In the genomic region with DNA sequence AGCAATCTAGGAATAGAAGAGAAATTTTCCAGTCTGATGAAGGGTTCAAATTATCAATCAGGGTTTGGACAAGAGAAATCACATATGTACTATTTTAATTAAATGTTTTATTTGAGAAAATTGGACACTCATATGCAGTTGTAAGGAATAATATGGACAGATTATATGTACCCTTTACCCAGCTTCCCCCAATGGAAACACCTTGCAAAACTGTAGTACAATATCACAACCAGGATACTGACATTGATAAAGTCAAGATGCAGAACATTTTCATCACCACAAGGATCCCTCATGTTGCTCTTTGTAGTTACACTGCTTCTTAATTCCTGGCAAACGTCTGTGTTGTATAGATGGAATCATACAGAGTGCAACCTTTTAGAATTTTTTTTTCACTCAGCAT, we compare ENCODE assay signal across 19 cellular contexts. TPM values are rescaled to one million over a fixed set of nuclear protein-coding genes. Genes with fewer than 3 reads are reported as not detected.
"Had no signal": no experiment of that assay in that cellular context is flagged by ENCODE, and none has a peak within 500 bp of the region (broad histone marks: within the 10 kb centered on the region; RNA-seq: fewer than 3 reads in every experiment).

No MANE protein-coding gene starts in this region.

- H3K27ac Mint-ChIP-seq: stimulated activated naive CD8-positive, alpha-beta T cell treated with anti-CD3 and anti-CD28 coated beads, Interleukin-15, Interleukin-2, amounts not matched to agents 100 ng/mL and 50 ng/mL, for 24 hours had no signal

- H3K27me3 ChIP-seq: esophagus muscularis mucosa, gastrocnemius medialis, neutrophil, right lobe of liver, tibial artery, upper lobe of right lung, vagina had no signal

- H3K27me3 Mint-ChIP-seq: naive thymus-derived CD8-positive, alpha-beta T cell; stimulated activated memory B cell treated with anti-CD40 and anti-IgM and Interleukin-4, amounts not matched to agents 10 μg/mL and 1 μg/mL and 100 μg/mL, for 72 hours; stimulated activated naive CD8-positive, alpha-beta T cell treated with anti-CD3 and anti-CD28 coated beads, Interleukin-15, Interleukin-2, amounts not matched to agents 100 ng/mL and 50 ng/mL, for 24 hours had no signal

- H3K27ac ChIP-seq: epithelial cell of prostate, neutrophil, psoas muscle, right lobe of liver, upper lobe of right lung had no signal

- H3K9me3 ChIP-seq: gastrocnemius medialis, mucosa of descending colon, neutrophil, psoas muscle, right lobe of liver, tibial artery, upper lobe of right lung, vagina had no signal

- ATAC-seq: gastrocnemius medialis; left lobe of liver; mucosa of descending colon; naive thymus-derived CD8-positive, alpha-beta T cell; psoas muscle; right lobe of liver; stimulated activated memory B cell treated with anti-CD40 and anti-IgM and Interleukin-4, amounts not matched to agents 10 μg/mL and 1 μg/mL and 100 μg/mL, for 72 hours; upper lobe of right lung had no signal

- H3K4me3 Mint-ChIP-seq: stimulated activated memory B cell treated with anti-CD40 and anti-IgM and Interleukin-4, amounts not matched to agents 10 μg/mL and 1 μg/mL and 100 μg/mL, for 72 hours; stimulated activated naive CD8-positive, alpha-beta T cell treated with anti-CD3 and anti-CD28 coated beads, Interleukin-15, Interleukin-2, amounts not matched to agents 100 ng/mL and 50 ng/mL, for 24 hours had no signal

- H3K36me3 ChIP-seq: esophagus muscularis mucosa, gastrocnemius medialis, neutrophil, right lobe of liver, upper lobe of right lung, vagina had no signal

- H3K9me3 Mint-ChIP-seq: naive thymus-derived CD8-positive, alpha-beta T cell; stimulated activated memory B cell treated with anti-CD40 and anti-IgM and Interleukin-4, amounts not matched to agents 10 μg/mL and 1 μg/mL and 100 μg/mL, for 72 hours; stimulated activated naive CD8-positive, alpha-beta T cell treated with anti-CD3 and anti-CD28 coated beads, Interleukin-15, Interleukin-2, amounts not matched to agents 100 ng/mL and 50 ng/mL, for 24 hours had no signal

- H3K4me1 ChIP-seq: upper lobe of right lung had no signal

- DNase-seq: effector memory CD4-positive, alpha-beta T cell; gastrocnemius medialis; islet precursor cell; mucosa of descending colon; naive thymus-derived CD8-positive, alpha-beta T cell; psoas muscle; retina; right lobe of liver; stimulated activated CD4-positive, alpha-beta T cell treated with anti-CD3 and anti-CD28 coated beads, Interleukin-4, amount 100 ng/mL, for 1 hour; tibial artery; upper lobe of right lung had no signal

- H3K4me3 ChIP-seq: esophagus muscularis mucosa, mucosa of descending colon, tibial artery had no signal

RNA-seq across cellular contexts. Expression of a gene that starts 27.6 kb away (rescaled TPM):
- total RNA-seq: naive thymus-derived CD8-positive, alpha-beta T cell had no signal
- polyA plus RNA-seq: mammary epithelial cell; naive thymus-derived CD8-positive, alpha-beta T cell had no signal
